Comparison of ENCODE assay signal across 10 cellular contexts in the genomic region with DNA sequence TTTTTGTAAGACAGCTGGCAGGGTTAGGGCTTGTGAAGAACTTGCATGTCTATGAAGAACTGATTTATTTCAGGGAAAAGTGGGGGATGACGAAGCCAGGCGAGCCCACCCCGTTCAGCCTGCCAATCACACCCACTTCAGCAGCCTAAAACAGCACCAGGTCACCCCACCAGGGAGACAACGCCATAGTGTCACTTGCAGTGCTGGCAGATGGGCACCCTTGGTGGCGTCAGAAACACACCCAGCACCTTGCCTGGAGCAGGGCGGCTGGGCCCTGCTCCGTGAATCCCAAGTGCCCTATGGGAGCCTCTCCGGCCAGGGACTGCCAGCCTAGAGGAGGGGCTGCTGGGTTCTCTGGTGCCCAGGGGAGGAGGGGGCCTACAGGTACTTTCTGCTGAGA. TPM values are rescaled to one million over a fixed set of nuclear protein-coding genes. Genes with fewer than 3 reads are reported as not detected.
A peak's percentile ranks its signal among the peaks of the same experiment; 100 is the strongest.
DNase-seq lines count a peak whose midpoint lies in the region; ATAC-seq, FAIRE-seq and TF ChIP-seq lines count a peak whose summit lies in the region.
"Had no signal": no experiment of that assay in that cellular context is flagged by ENCODE, and none has a peak within 500 bp of the region (broad histone marks: within the 10 kb centered on the region; RNA-seq: fewer than 3 reads in every experiment).

No MANE protein-coding gene starts in this region.

- intact Hi-C loops in OCI-LY7 (cut with micrococcal nuclease; ENCODE audit: unreplicated experiment): no loop called here
- intact Hi-C loops in psoas muscle (cut with DNase I): no loop called here
- intact Hi-C loops in aorta (cut with DNase I): loop anchor here in 1 of 2 donors (5.0 kb wide), 1 partner anchor 109 kb away; a partner anchor contains a TSS

- H3K27ac ChIP-seq in CD8-positive, alpha-beta memory T cell (ENCODE audit: low read depth, low read length): no peak overlapping the region
- peak overlapping the region; percentile 96 for H3K27ac ChIP-seq in OCI-LY7 (ENCODE audit: low read depth, low read length, poor library complexity, severe bottlenecking)
- no peak overlapping the region for H3K27ac ChIP-seq in H1 (ENCODE audit: low read depth, low read length)
- peak overlapping the region; percentile 50 for H3K27ac ChIP-seq in psoas muscle
- H3K27ac ChIP-seq in aorta (ENCODE audit: low read depth in 1 of 2, low read length in 2 of 2): no peak overlapping the region
- H3K27ac ChIP-seq: KMS-11 had no signal

- 0 out of 2 replicates have a peak overlapping the region, but pooled peaks have one; percentile 24 for H2BK5ac ChIP-seq in H1 (ENCODE audit: low read depth, low read length)

- H3K4me1 Mint-ChIP-seq in CD8-positive, alpha-beta memory T cell: peaks cover 40 to 45% (median 40%) of the 10 kb centered on the region in 3 donors

- H3K27me3 ChIP-seq in CD8-positive, alpha-beta memory T cell (ENCODE audit: insufficient read depth, low read length, poor library complexity, severe bottlenecking): no peaks in the 10 kb centered on the region
- H3K27me3 ChIP-seq in H1 (replicated peaks in 1 of 4; ENCODE audit: control insufficient read depth in 3 of 4, extremely low read depth in 1 of 4, insufficient read depth in 3 of 4, low read length in 3 of 4) (no peaks in the 10 kb centered on the region), psoas muscle (ENCODE audit: insufficient read depth in 3 of 3, low read length in 2 of 3) (no peaks in the 10 kb centered on the region), aorta (ENCODE audit: control insufficient read depth in 1 of 2, insufficient read depth in 2 of 2, low read length in 1 of 2) (no peaks in the 10 kb centered on the region)

- H2BK12ac ChIP-seq in H1 (ENCODE audit: low read depth, low read length): no peak overlapping the region

- peak overlapping the region; percentile 92; the same call in 1 of the 2 replicates for H2AK5ac ChIP-seq in H1 (ENCODE audit: low read depth, low read length)

- H2BK15ac ChIP-seq in H1 (ENCODE audit: low read length): no peak overlapping the region

- no peak for FAIRE-seq in H1 (lab: Jason Lieb, UNC)

- no peaks in the 10 kb centered on the region for H3K9me3 ChIP-seq in CD8-positive, alpha-beta memory T cell (ENCODE audit: low read length)
- no peaks in the 10 kb centered on the region for H3K9me3 ChIP-seq in OCI-LY7 (ENCODE audit: low read length)
- no peaks in the 10 kb centered on the region for H3K9me3 ChIP-seq in H1 (ENCODE audit: insufficient read depth in 2 of 2, low read depth in 1 of 2, low read length in 1 of 2)
- H3K9me3 ChIP-seq in psoas muscle: no peaks in the 10 kb centered on the region
- H3K9me3 ChIP-seq in aorta (ENCODE audit: control insufficient read depth, low read length): no peaks in the 10 kb centered on the region

- H3K4me2 ChIP-seq in OCI-LY7 (ENCODE audit: low read length) (peak overlapping the region; percentile 92), H1 (ENCODE audit: insufficient read depth in 1 of 2, low read depth in 2 of 2, low read length in 2 of 2) (peak overlapping the region; percentile 73 to 95; a peak in 1 of 4 replicates)
- H3K4me2 ChIP-seq: KMS-11 had no signal

- H3K9me2 ChIP-seq in OCI-LY7 (ENCODE audit: insufficient read depth, low read length): no peaks in the 10 kb centered on the region

- H4K91ac ChIP-seq in H1 (replicated peaks; ENCODE audit: insufficient read length, low read length): no peak overlapping the region

- H3K27me3 Mint-ChIP-seq in CD8-positive, alpha-beta memory T cell: no peaks in the 10 kb centered on the region

- no peak for TF ChIP-seq CTCF in OCI-LY7 (conservative IDR thresholded peaks at IDR 0.05; ENCODE audit: low read length)
- no peak for TF ChIP-seq CTCF in H1 (IDR thresholded peaks at IDR 0.05; ENCODE audit: control extremely low read depth in 1 of 3, insufficient read depth in 1 of 3, low read depth in 1 of 3, low read length in 3 of 3)
- no peak for TF ChIP-seq CTCF in psoas muscle (IDR thresholded peaks at IDR 0.05)

- H3K79me1 ChIP-seq in H1 (ENCODE audit: low read depth, low read length): peaks cover 9% of the 10 kb centered on the region

- H3K79me2 ChIP-seq in OCI-LY7 (ENCODE audit: insufficient read depth, low read depth, low read length): no peaks in the 10 kb centered on the region
- no peaks in the 10 kb centered on the region for H3K79me2 ChIP-seq in H1 (ENCODE audit: control insufficient read depth in 1 of 2, insufficient read depth in 2 of 2, low read length in 2 of 2)

- peaks cover 50% of the 10 kb centered on the region for H3K4me1 ChIP-seq in CD8-positive, alpha-beta memory T cell (ENCODE audit: insufficient read depth, low read length)
- H3K4me1 ChIP-seq in OCI-LY7 (ENCODE audit: insufficient read depth, low read length, poor library complexity, severe bottlenecking) (peaks cover 49% of the 10 kb centered on the region), H1 (replicated peaks in 1 of 4; ENCODE audit: control insufficient read depth in 3 of 4, insufficient read depth in 4 of 4, low read length in 3 of 4) (peaks cover 0 to 40% (median 30%) of the 10 kb centered on the region in 4 experiments; a peak in 6 of 7 replicates), psoas muscle (peaks cover 23% of the 10 kb centered on the region), aorta (ENCODE audit: control insufficient read depth in 1 of 2, insufficient read depth in 2 of 2, low read length in 2 of 2) (no peaks in the 10 kb centered on the region)

- H3K56ac ChIP-seq in H1 (replicated peaks; ENCODE audit: insufficient read length, low read depth, low read length): no peak overlapping the region

- H3K36me3 Mint-ChIP-seq in CD8-positive, alpha-beta memory T cell: peaks cover 0 to 38% (median 11%) of the 10 kb centered on the region in 3 donors

- DNase-seq in CD8-positive, alpha-beta memory T cell: no peak
- DNase-seq in OCI-LY7 (ENCODE audit: low spot score) (no peak), H1 (ENCODE audit: low read depth in 1 of 2, low spot score in 2 of 2) (peak in 1 of 2 experiments; percentile 59), psoas muscle (peak in 1 of 2 donors; percentile 46), aorta (no peak), OCI-M1 (lab: John Stamatoyannopoulos, UW) (no peak)
- DNase-seq: stimulated activated CD4-positive, alpha-beta T cell treated with anti-CD3 and anti-CD28 coated beads, Interleukin-4, amount 100 ng/mL, for 24 hours had no signal

- H2BK20ac ChIP-seq in H1 (ENCODE audit: low read length): no peak overlapping the region

- H3K4me3 ChIP-seq in CD8-positive, alpha-beta memory T cell (ENCODE audit: low read length): no peak overlapping the region
- peak overlapping the region; percentile 34 for H3K4me3 ChIP-seq in OCI-LY7 (ENCODE audit: low read depth, low read length, poor library complexity, severe bottlenecking)
- no peak overlapping the region for H3K4me3 ChIP-seq in H1 (ENCODE audit: extremely low read depth in 1 of 4, insufficient read depth in 2 of 4, low read depth in 3 of 4, low read length in 4 of 4)
- H3K4me3 ChIP-seq in psoas muscle: no peak overlapping the region
- H3K4me3 ChIP-seq in aorta (ENCODE audit: low read length in 2 of 2): no peak overlapping the region

- H3K18ac ChIP-seq in H1 (ENCODE audit: extremely low read depth, low read length): no peak overlapping the region

- no peak for TF ChIP-seq EP300 in H1 (IDR thresholded peaks at IDR 0.05; ENCODE audit: borderline replicate concordance in 1 of 2, low read depth in 2 of 2, low read length in 2 of 2)

- H4K8ac ChIP-seq in H1 (ENCODE audit: extremely low read depth, insufficient read depth, low read length): peak overlapping the region; percentile 65; the same call in 1 of the 2 replicates

- WGBS in H1 (ENCODE audit: extremely low coverage in 1 of 2, insufficient coverage in 1 of 2, insufficient read length in 1 of 2, insufficient replicate concordance in 2 of 2, low coverage in 1 of 2, low lambda C conversion rate in 2 of 2, missing lambda C conversion rate in 1 of 2), 2 experiments: 79% methylated on average over 8 of the region's 8 CpGs; no CpG with 5 or more reads in 1 of the 2 experiments
- 79 to 81% (median 80%) methylated on average over 8 of the region's 8 CpGs for WGBS in psoas muscle, 3 donors
- WGBS in aorta, 2 donors: 49 to 63% methylated on average over 8 of the region's 8 CpGs

- no peak overlapping the region for H4K5ac ChIP-seq in H1 (ENCODE audit: insufficient read length, low read depth, low read length)

- H2BK120ac ChIP-seq in H1 (replicated peaks; ENCODE audit: low read depth, low read length): no peak overlapping the region

- H3K4me3 Mint-ChIP-seq in CD8-positive, alpha-beta memory T cell: peak overlapping the region in 6 of 7 donors; percentile 62 to 80 (median 68)

- no peak for TF ChIP-seq RAD21 in H1 (IDR thresholded peaks at IDR 0.05 in 1 of 2, conservative IDR thresholded peaks at IDR 0.05 in 1 of 2; ENCODE audit: low read depth in 2 of 2, low read length in 2 of 2)

- H3K23me2 ChIP-seq in H1 (ENCODE audit: low read depth, low read length): peaks cover 10% of the 10 kb centered on the region

- peak in 1 of 2 experiments; percentile 6; a peak in 1 of 3 replicates for TF ChIP-seq POLR2A in H1 (IDR thresholded peaks at IDR 0.05; ENCODE audit: control extremely low read depth in 1 of 2, low read depth in 2 of 2, low read length in 2 of 2)

- no peaks in the 10 kb centered on the region for H4K20me1 ChIP-seq in OCI-LY7 (ENCODE audit: insufficient read depth, low read length)
- H4K20me1 ChIP-seq in H1 (replicated peaks in 1 of 2; ENCODE audit: control insufficient read depth in 1 of 2, insufficient read depth in 2 of 2, low read length in 2 of 2): peaks cover 4 to 5% of the 10 kb centered on the region in 2 experiments

- no peak overlapping the region for H3K23ac ChIP-seq in H1 (ENCODE audit: insufficient read length)

- CTCF ChIA-PET in CD8-positive, alpha-beta memory T cell (lab: Charles Lee): interaction anchor here (1.2 to 2.5 kb wide), 3 partner anchors 105 to 126 kb away, joined by 4 to 8 read pairs (median 4); no protein-coding TSS in a partner anchor
- CTCF ChIA-PET in OCI-LY7 (lab: Charles Lee; ENCODE audit: unreplicated experiment) (no interaction called here), H1 (lab: Charles Lee; ENCODE audit: partially characterized antibody) (interaction anchor here (0.7 kb wide), 1 partner anchor 132 kb away, joined by 3 read pairs; a partner anchor contains a TSS)

- no peak overlapping the region for H2AFZ ChIP-seq in OCI-LY7 (ENCODE audit: low read length)
- H2AFZ ChIP-seq in H1 (ENCODE audit: low read length): no peak overlapping the region

- no TSS peak for BruUV-seq in OCI-LY7 (replicated peaks; lab: Mats Ljungman, UMichigan)

- POLR2A ChIA-PET in CD8-positive, alpha-beta memory T cell (lab: Charles Lee): interaction anchor here (0.6 kb wide), 1 partner anchor 113 kb away, joined by 4 read pairs; no protein-coding TSS in a partner anchor
- POLR2A ChIA-PET in OCI-LY7 (lab: Charles Lee): no interaction called here
- POLR2A ChIA-PET in H1 (lab: Charles Lee; ENCODE audit: partially characterized antibody): interaction anchor here (1.2 to 2.4 kb wide), 6 partner anchors 8 to 104 kb away, joined by 3 to 10 read pairs (median 5); no protein-coding TSS in a partner anchor

- H3K4ac ChIP-seq in H1 (replicated peaks; ENCODE audit: insufficient read length, low read depth, low read length): no peak overlapping the region

- H3K27ac Mint-ChIP-seq in CD8-positive, alpha-beta memory T cell: peak overlapping the region; percentile 81 to 97 (median 92)

- H3K9me3 Mint-ChIP-seq in CD8-positive, alpha-beta memory T cell: no peaks in the 10 kb centered on the region

- H3K14ac ChIP-seq in H1 (ENCODE audit: insufficient read length): no peak overlapping the region

- no peak for ATAC-seq in psoas muscle
- no peak for ATAC-seq in aorta (ENCODE audit: low FRiP score)
- ATAC-seq in GM21825 (IDR thresholded peaks at IDR 0.05; ENCODE audit: unreplicated experiment): no peak
- no peak for ATAC-seq in HG02885 (IDR thresholded peaks at IDR 0.05; ENCODE audit: poor library complexity, unreplicated experiment)

- H3K9ac ChIP-seq in H1 (replicated peaks in 1 of 4; ENCODE audit: extremely low read depth in 1 of 4, low read depth in 3 of 4, low read length in 3 of 4): no peak overlapping the region; a peak in 1 of 7 replicates
- H3K9ac ChIP-seq: KMS-11 had no signal

- H3K36me3 ChIP-seq in CD8-positive, alpha-beta memory T cell (ENCODE audit: insufficient read depth, low read length): peaks cover 30% of the 10 kb centered on the region
- H3K36me3 ChIP-seq in OCI-LY7 (ENCODE audit: insufficient read depth, low read length): peaks cover 39% of the 10 kb centered on the region
- H3K36me3 ChIP-seq in H1 (ENCODE audit: control insufficient read depth in 2 of 4, insufficient read depth in 4 of 4, low read length in 3 of 4): peaks cover 21 to 35% (median 26%) of the 10 kb centered on the region in 4 experiments
- peaks cover 0 to 37% of the 10 kb centered on the region in 2 donors for H3K36me3 ChIP-seq in psoas muscle (ENCODE audit: insufficient read depth in 1 of 2, low read depth in 1 of 2)
- no peaks in the 10 kb centered on the region for H3K36me3 ChIP-seq in aorta (ENCODE audit: control insufficient read depth in 1 of 2, insufficient read depth in 2 of 2, low read length in 1 of 2)

RNA-seq across cellular contexts. Expression of a gene that starts 5.0 kb away (rescaled TPM):
- total RNA-seq in CD8-positive, alpha-beta memory T cell: 10 to 100 TPM; 75.4 to 77.0 TPM
- polyA plus RNA-seq in CD8-positive, alpha-beta memory T cell: 29.9 TPM
- 144 and 156 TPM in 2 replicates for total RNA-seq in OCI-LY7 (2014; rRNA removed; shearing (Covaris generic))
- total RNA-seq in OCI-LY7 (2022): 173 and 184 TPM in 2 replicates
- total RNA-seq in H1 (2021; fragmentation: NEBNext Ultra II Directional; extraction: Animal tissue kit (Norgen Biotek cat#: 25700)): 80.1 and 89.7 TPM in 2 replicates
- polyA plus RNA-seq in H1 (2011; rRNA removed): 78.0 and 105 TPM in 2 replicates
- polyA plus RNA-seq in H1 (2011; cell fraction: cytosol; rRNA removed): 93.5 TPM
- 230 TPM for polyA plus RNA-seq in H1 (2011; cell fraction: nucleus; rRNA removed)
- polyA plus RNA-seq in H1 (2012, experiment 1 of 2): 68.6 to 97.3 TPM (median 83.2 TPM) in 4 replicates
- 59.0 TPM for polyA plus RNA-seq in H1 (2012, experiment 2 of 2)
- 44.9 TPM for polyA plus RNA-seq in H1 (2013, experiment 1 of 2)
- 41.0 TPM for polyA plus RNA-seq in H1 (2013, experiment 2 of 2)
- polyA minus RNA-seq in H1 (2011; rRNA and poly(A)+ RNA removed): 37.6 and 56.0 TPM in 2 replicates
- polyA minus RNA-seq in H1 (2011; cell fraction: cytosol; rRNA and poly(A)+ RNA removed): 57.0 TPM
- polyA minus RNA-seq in H1 (2011; cell fraction: nucleus; rRNA and poly(A)+ RNA removed): 65.2 TPM
- total RNA-seq in psoas muscle: 10 to 100 TPM; 19.1 to 37.7 (median 28.7) TPM
- 10 to 100 TPM; 14.5 to 25.1 (median 22.5) TPM for polyA plus RNA-seq in psoas muscle
- total RNA-seq in aorta: 10 to 100 TPM; 76.0 to 79.2 TPM
- 10 to 100 TPM; 66.0 to 87.7 TPM for polyA plus RNA-seq in aorta

RNA-seq across cellular contexts. Expression of a gene that starts 59.2 kb away (rescaled TPM):
- 10 to 100 TPM; 68.8 to 70.7 TPM for total RNA-seq in CD8-positive, alpha-beta memory T cell
- polyA plus RNA-seq in CD8-positive, alpha-beta memory T cell: 18.4 TPM
- total RNA-seq in OCI-LY7 (2014; rRNA removed; shearing (Covaris generic)): 50.9 and 66.1 TPM in 2 replicates
- 90.5 and 92.1 TPM in 2 replicates for total RNA-seq in OCI-LY7 (2022)
- 45.6 and 45.7 TPM in 2 replicates for total RNA-seq in H1 (2021; fragmentation: NEBNext Ultra II Directional; extraction: Animal tissue kit (Norgen Biotek cat#: 25700))
- 15.0 and 38.8 TPM in 2 replicates for polyA plus RNA-seq in H1 (2011; rRNA removed)
- 15.5 TPM for polyA plus RNA-seq in H1 (2011; cell fraction: cytosol; rRNA removed)
- polyA plus RNA-seq in H1 (2011; cell fraction: nucleus; rRNA removed): 150 TPM
- polyA plus RNA-seq in H1 (2012, experiment 1 of 2): 40.9 to 51.5 TPM (median 46.7 TPM) in 4 replicates
- 15.0 TPM for polyA plus RNA-seq in H1 (2012, experiment 2 of 2)
- polyA plus RNA-seq in H1 (2013, experiment 1 of 2): 33.1 TPM
- polyA plus RNA-seq in H1 (2013, experiment 2 of 2): 28.8 TPM
- polyA minus RNA-seq in H1 (2011; rRNA and poly(A)+ RNA removed): 5.0 and 9.8 TPM in 2 replicates
- 72.5 TPM for polyA minus RNA-seq in H1 (2011; cell fraction: cytosol; rRNA and poly(A)+ RNA removed)
- polyA minus RNA-seq in H1 (2011; cell fraction: nucleus; rRNA and poly(A)+ RNA removed): 26.2 TPM
- 10 to 100 TPM; 15.9 to 36.6 (median 22.5) TPM for total RNA-seq in psoas muscle
- polyA plus RNA-seq in psoas muscle: 10 to 100 TPM; 16.8 to 29.8 (median 17.4) TPM
- 10 to 100 TPM; 52.7 to 53.1 TPM for total RNA-seq in aorta
- polyA plus RNA-seq in aorta: 10 to 100 TPM; 26.3 to 56.3 TPM

Comparison
In these comparisons a context has a peak if more than half of its experiments do, and no peak if none do; other contexts are left out.
1. H3K27ac ChIP-seq: peak in OCI-LY7 (single experiment) and psoas muscle (single experiment); none in CD8-positive, alpha-beta memory T cell (single experiment), H1 (single experiment) and aorta (0 of 2).